Comparison of ENCODE assay signal across 7 cellular contexts in genomic region chr7:130942211-130942964, GRCh38.
DNase-seq lines count a peak whose midpoint lies in the region; ATAC-seq and TF ChIP-seq lines count a peak whose summit lies in the region.

No MANE protein-coding gene starts in this region.

- no peak for TF ChIP-seq EP300 in gastroesophageal sphincter (IDR thresholded peaks at IDR 0.05)

- no peaks in the 10 kb centered on the region for H3K27me3 ChIP-seq in gastroesophageal sphincter

- 72 to 78% methylated on average over 9 to 10 of the region's 10 CpGs for WGBS in gastroesophageal sphincter (ENCODE audit: low coverage in 1 of 2), 2 donors

- H3K9me3 Mint-ChIP-seq in stimulated activated effector memory CD8-positive, alpha-beta T cell treated with anti-CD3 and anti-CD28 coated beads, Interleukin-12 subunit alpha, Interleukin-12 subunit beta, amount 100 ng/mL, for 72 hours: no peaks in the 10 kb centered on the region

- H3K4me3 Mint-ChIP-seq in stimulated activated effector memory CD8-positive, alpha-beta T cell treated with anti-CD3 and anti-CD28 coated beads, Interleukin-12 subunit alpha, Interleukin-12 subunit beta, amount 100 ng/mL, for 72 hours: no peak overlapping the region

- H3K9me3 ChIP-seq in gastroesophageal sphincter: no peaks in the 10 kb centered on the region

- H3K4me3 ChIP-seq in WI38 (ENCODE audit: low read depth, low read length): peak overlapping the region; percentile 52
- H3K4me3 ChIP-seq in gastroesophageal sphincter: no peak overlapping the region

- H3K36me3 ChIP-seq in gastroesophageal sphincter: no peaks in the 10 kb centered on the region

- DNase-seq in HPDE6-E6E7 (ENCODE audit: extremely low spot score) (peak; percentile 56), GDM1 (lab: John Stamatoyannopoulos, UW) (no peak), KG1 (lab: John Stamatoyannopoulos, UW) (no peak)
- DNase-seq in stimulated activated effector memory CD8-positive, alpha-beta T cell treated with anti-CD3 and anti-CD28 coated beads, Interleukin-12 subunit alpha, Interleukin-12 subunit beta, amount 100 ng/mL, for 72 hours (ENCODE audit: low spot score in 2 of 2): peak in 1 of 2 donors; percentile 15
- no peak for DNase-seq in stimulated activated CD4-positive, alpha-beta T cell treated with anti-CD3 and anti-CD28 coated beads, Interleukin-2, amount 100 ng/mL, for 48 hours

- no peak for TF ChIP-seq POLR2A in gastroesophageal sphincter (IDR thresholded peaks at IDR 0.05)

- H3K27ac Mint-ChIP-seq in stimulated activated effector memory CD8-positive, alpha-beta T cell treated with anti-CD3 and anti-CD28 coated beads, Interleukin-12 subunit alpha, Interleukin-12 subunit beta, amount 100 ng/mL, for 72 hours: no peak overlapping the region

- H3K4me1 Mint-ChIP-seq in stimulated activated effector memory CD8-positive, alpha-beta T cell treated with anti-CD3 and anti-CD28 coated beads, Interleukin-12 subunit alpha, Interleukin-12 subunit beta, amount 100 ng/mL, for 72 hours: peaks cover 96% of the 10 kb centered on the region

- no peaks in the 10 kb centered on the region for H3K36me3 Mint-ChIP-seq in stimulated activated effector memory CD8-positive, alpha-beta T cell treated with anti-CD3 and anti-CD28 coated beads, Interleukin-12 subunit alpha, Interleukin-12 subunit beta, amount 100 ng/mL, for 72 hours

- peaks cover 13 to 93% (median 15%) of the 10 kb centered on the region in 3 donors for H3K4me1 ChIP-seq in gastroesophageal sphincter

- ATAC-seq in gastroesophageal sphincter: peak; percentile 57
- ATAC-seq in stimulated activated effector memory CD8-positive, alpha-beta T cell treated with anti-CD3 and anti-CD28 coated beads, Interleukin-12 subunit alpha, Interleukin-12 subunit beta, amount 100 ng/mL, for 72 hours: peak; percentile 31

- peak overlapping the region in 3 of 4 donors; percentile 34 to 68 (median 44) for H3K27ac ChIP-seq in gastroesophageal sphincter

- TF ChIP-seq CTCF in WI38 (IDR thresholded peaks at IDR 0.05; ENCODE audit: low read depth, low read length): no peak
- no peak for TF ChIP-seq CTCF in gastroesophageal sphincter (IDR thresholded peaks at IDR 0.05)
